ENCODE assay signal across 9 cellular contexts in genomic region chr5:140112685-140113179, GRCh38. TPM values are rescaled to one million over a fixed set of nuclear protein-coding genes. Genes with fewer than 3 reads are reported as not detected.
DNase-seq lines count a peak whose midpoint lies in the region; ATAC-seq and TF ChIP-seq lines count a peak whose summit lies in the region.
"Had no signal": no experiment of that assay in that cellular context is flagged by ENCODE, and none has a peak within 500 bp of the region (broad histone marks: within the 10 kb centered on the region; RNA-seq: fewer than 3 reads in every experiment).

No MANE protein-coding gene starts in this region.

- H3K4me3 ChIP-seq in SJSA1 (peak overlapping the region; percentile 68), fibroblast of mammary gland (ENCODE audit: control insufficient read depth, low read depth, low read length) (peak overlapping the region; percentile 70), gastrocnemius medialis (peak overlapping the region; percentile 78 to 91 (median 85))

- DNase-seq in GM03348 (ENCODE audit: low spot score) (peak; percentile 52), SJSA1 (ENCODE audit: low read depth in 1 of 2, low spot score in 2 of 2) (peak in 1 of 2 experiments; percentile 36), fibroblast of mammary gland (ENCODE audit: low read depth) (no peak), gastrocnemius medialis (no peak), posterior cingulate gyrus (no peak), SW480 (ENCODE audit: low spot score) (no peak)
- DNase-seq: NCI-H226 had no signal

- no peaks in the 10 kb centered on the region for H3K27me3 ChIP-seq in SJSA1 (replicated peaks)
- H3K27me3 ChIP-seq in gastrocnemius medialis, result no peaks in the 10 kb centered on the region

- H3K9me3 ChIP-seq in SJSA1 (replicated peaks), result no peaks in the 10 kb centered on the region
- no peaks in the 10 kb centered on the region for H3K9me3 ChIP-seq in gastrocnemius medialis

- peaks cover 39% of the 10 kb centered on the region for H3K4me1 ChIP-seq in SJSA1 (replicated peaks)
- peaks cover 57 to 65% of the 10 kb centered on the region in 2 donors for H3K4me1 ChIP-seq in gastrocnemius medialis

- peaks cover 22% of the 10 kb centered on the region for H3K36me3 ChIP-seq in SJSA1
- no peaks in the 10 kb centered on the region for H3K36me3 ChIP-seq in gastrocnemius medialis

- intact Hi-C loops in gastrocnemius medialis (cut with DNase I; ENCODE audit: low total_unique reads), result loop anchor here (5.0 kb wide), 1 partner anchor 45 kb away; no protein-coding TSS in a partner anchor
- intact Hi-C loops in posterior cingulate gyrus (cut with DNase I), result loop anchor here (5.0 kb wide), 1 partner anchor 35 kb away; no protein-coding TSS in a partner anchor

- no peak for TF ChIP-seq POLR2A in gastrocnemius medialis (IDR thresholded peaks at IDR 0.05)

- no peak for ATAC-seq in gastrocnemius medialis
- no peak for ATAC-seq in GM21515 (IDR thresholded peaks at IDR 0.05; ENCODE audit: unreplicated experiment)
- ATAC-seq in GM21576 (IDR thresholded peaks at IDR 0.05; ENCODE audit: unreplicated experiment), result no peak

- TF ChIP-seq CTCF in fibroblast of mammary gland (conservative IDR thresholded peaks at IDR 0.05; ENCODE audit: control insufficient read depth, insufficient read depth, low read depth, low read length) (no peak), gastrocnemius medialis (IDR thresholded peaks at IDR 0.05 in 4 of 5, conservative IDR thresholded peaks at IDR 0.05 in 1 of 5) (no peak)

- H3K27ac ChIP-seq in SJSA1 (0 out of 2 replicates have a peak overlapping the region, but pooled peaks have one; percentile 2), gastrocnemius medialis (peak overlapping the region; percentile 94 to 97 (median 95))

- in situ Hi-C loops in gastrocnemius medialis (cut with MboI; ENCODE audit: low sequenced_read_pairs in 4 of 4), result no loop called here

RNA-seq across cellular contexts. Expression of gene PURA, which starts 1.2 kb away (rescaled TPM):
- total RNA-seq in SJSA1 (2014; rRNA removed; shearing (Covaris generic)), result 13.3 and 16.7 TPM in 2 replicates
- 10 to 100 TPM; 13.6 to 20.6 (median 16.5) TPM for total RNA-seq in gastrocnemius medialis

RNA-seq across cellular contexts. Expression of gene IGIP, which starts 13.0 kb away (rescaled TPM):
- 4.7 and 5.5 TPM in 2 replicates for total RNA-seq in SJSA1 (2014; rRNA removed; shearing (Covaris generic))
- total RNA-seq in gastrocnemius medialis, result 10 to 100 TPM in 1 of 4 donors, 1 to 10 TPM in 3; 6.7 to 13.1 (median 8.2) TPM
